ENCODE assay signal across 33 cellular contexts in genomic region chr11:5243845-5244180, GRCh38. TPM values are rescaled to one million over a fixed set of nuclear protein-coding genes. Genes with fewer than 3 reads are reported as not detected.
"Had no signal": no experiment of that assay in that cellular context is flagged by ENCODE, and none has a peak within 500 bp of the region (broad histone marks: within the 10 kb centered on the region; RNA-seq: fewer than 3 reads in every experiment).

No MANE protein-coding gene starts in this region.

- H3K4me3 Mint-ChIP-seq: dendritic cell treated with granulocyte-macrophage colony-stimulating factor and Interleukin-4, amounts not matched to agents 40 ng/mL and 50 ng/mL, for 4 days; effector memory CD8-positive, alpha-beta T cell; endodermal cell; memory B cell; naive B cell had no signal

- H3K36me3 Mint-ChIP-seq: memory B cell, naive B cell had no signal

- H3K9me3 ChIP-seq: colonic mucosa, esophagus squamous epithelium, gastrocnemius medialis, heart right ventricle, left lung, mucosa of descending colon had no signal

- H3K27me3 Mint-ChIP-seq: dendritic cell treated with granulocyte-macrophage colony-stimulating factor and Interleukin-4, amounts not matched to agents 40 ng/mL and 50 ng/mL, for 4 days; effector memory CD8-positive, alpha-beta T cell had no signal

- H3K36me3 ChIP-seq: colonic mucosa, esophagus squamous epithelium, gastrocnemius medialis, heart right ventricle, left lung had no signal

- H3K27ac Mint-ChIP-seq: dendritic cell treated with granulocyte-macrophage colony-stimulating factor and Interleukin-4, amounts not matched to agents 40 ng/mL and 50 ng/mL, for 4 days; effector memory CD8-positive, alpha-beta T cell; endodermal cell; memory B cell; naive B cell had no signal

- DNase-seq: colonic mucosa; cortex of kidney; effector CD8-positive, alpha-beta T cell; effector memory CD8-positive, alpha-beta T cell; endodermal cell; esophagus squamous epithelium; foreskin fibroblast; foreskin melanocyte; gastrocnemius medialis; glutamatergic neuron; head of caudate nucleus; heart right ventricle; hippocampal formation; left cardiac atrium; left lung; left ventricle myocardium superior; mammary epithelial cell; mesendoderm; mucosa of descending colon; naive B cell had no signal

- H3K4me1 Mint-ChIP-seq: endodermal cell, memory B cell, naive B cell had no signal

- H3K4me3 ChIP-seq: colonic mucosa, esophagus squamous epithelium, gastrocnemius medialis, heart right ventricle, left lung, lung, mucosa of descending colon had no signal

- ATAC-seq: effector memory CD8-positive, alpha-beta T cell; esophagus mucosa; gastrocnemius medialis; heart right ventricle; left cardiac atrium; left lung; left ventricle myocardium superior; mucosa of descending colon had no signal

- H3K27ac ChIP-seq: colonic mucosa, epithelial cell of prostate, esophagus squamous epithelium, gastrocnemius medialis, heart right ventricle, left lung had no signal

- H3K4me1 ChIP-seq: colonic mucosa, esophagus squamous epithelium, gastrocnemius medialis, heart right ventricle, left lung had no signal

- FAIRE-seq: endometrium, islet of Langerhans, keratinocyte had no signal

- H3K27me3 ChIP-seq: colonic mucosa, esophagus squamous epithelium, gastrocnemius medialis, left lung had no signal

- H3K9me3 Mint-ChIP-seq: dendritic cell treated with granulocyte-macrophage colony-stimulating factor and Interleukin-4, amounts not matched to agents 40 ng/mL and 50 ng/mL, for 4 days; effector memory CD8-positive, alpha-beta T cell; endodermal cell; memory B cell; naive B cell had no signal

RNA-seq across cellular contexts. Expression of gene HBG1, which starts 5.8 kb away (rescaled TPM):
- total RNA-seq: dermis microvascular lymphatic vessel endothelial cell, endodermal cell, esophagus mucosa, esophagus squamous epithelium, gastrocnemius medialis, glomerular endothelial cell, kidney epithelial cell, left cardiac atrium, left lung, left ventricle myocardium superior, lower leg skin, mammary epithelial cell, mucosa of descending colon, myocyte had no signal
- polyA plus RNA-seq: mammary epithelial cell had no signal

RNA-seq across cellular contexts. Expression of gene HBD, which starts 9.5 kb away (rescaled TPM):
- total RNA-seq: colonic mucosa, dermis microvascular lymphatic vessel endothelial cell, endodermal cell, esophagus mucosa, esophagus squamous epithelium, gastrocnemius medialis, glomerular endothelial cell, kidney epithelial cell, left cardiac atrium, left ventricle myocardium superior, lower leg skin, mammary epithelial cell, mucosa of descending colon, myocyte had no signal
- polyA plus RNA-seq: heart right ventricle, keratinocyte, mammary epithelial cell had no signal

RNA-seq across cellular contexts. Expression of gene HBG2, which starts 10.8 kb away (rescaled TPM):
- total RNA-seq: dermis microvascular lymphatic vessel endothelial cell, esophagus mucosa, esophagus squamous epithelium, gastrocnemius medialis, glomerular endothelial cell, kidney epithelial cell, left cardiac atrium, left lung, left ventricle myocardium superior, lower leg skin, mammary epithelial cell, mucosa of descending colon, myocyte had no signal
- polyA plus RNA-seq: mammary epithelial cell had no signal

RNA-seq across cellular contexts. Expression of gene HBB, which starts 16.9 kb away (rescaled TPM):
- total RNA-seq: dermis microvascular lymphatic vessel endothelial cell, endodermal cell, glomerular endothelial cell, kidney epithelial cell, mammary epithelial cell, myocyte had no signal
- polyA plus RNA-seq: keratinocyte, mammary epithelial cell had no signal

RNA-seq across cellular contexts. Expression of gene HBE1, which starts 25.9 kb away (rescaled TPM):
- total RNA-seq: dermis microvascular lymphatic vessel endothelial cell, esophagus mucosa, esophagus squamous epithelium, gastrocnemius medialis, glomerular endothelial cell, heart right ventricle, kidney epithelial cell, left cardiac atrium, left lung, left ventricle myocardium superior, lower leg skin, mammary epithelial cell, mucosa of descending colon, myocyte had no signal
- polyA plus RNA-seq: heart right ventricle, keratinocyte, lung, mammary epithelial cell had no signal
